ENCODE assay signal across 8 cellular contexts in the genomic region with DNA sequence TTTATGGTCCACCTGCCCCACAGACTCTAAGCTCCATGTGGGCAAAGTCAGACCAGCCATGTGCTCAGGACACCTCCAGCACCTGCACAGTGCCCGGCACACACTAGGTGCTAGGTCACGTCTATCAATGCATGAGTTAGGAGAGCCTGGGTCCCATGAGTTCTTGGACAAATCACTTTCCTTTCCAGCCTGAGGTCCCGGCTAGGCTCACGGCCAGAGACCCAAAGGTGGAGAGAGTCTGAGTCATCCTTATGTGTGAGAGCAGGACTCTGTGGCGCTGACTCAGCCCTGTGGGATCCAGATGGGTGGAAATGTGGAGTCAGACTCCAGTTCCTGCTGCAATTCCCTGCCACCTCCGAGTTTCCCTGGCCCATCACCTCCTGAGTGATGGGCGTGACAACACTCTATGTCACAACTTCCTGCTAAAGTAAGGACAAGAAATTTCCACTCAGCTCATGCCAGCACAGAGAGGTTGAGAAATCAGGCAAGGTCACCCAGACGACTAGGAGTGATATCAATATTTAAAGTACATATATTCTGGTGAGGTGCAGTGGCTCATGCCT. TPM values are rescaled to one million over a fixed set of nuclear protein-coding genes. Genes with fewer than 3 reads are reported as not detected.
DNase-seq lines count a peak whose midpoint lies in the region; ATAC-seq and TF ChIP-seq lines count a peak whose summit lies in the region.

No MANE protein-coding gene starts in this region.

- intact Hi-C loops in sciatic nerve (cut with DNase I): no loop called here

- H3K27ac ChIP-seq in HEK293 (ENCODE audit: extremely low read depth, low read depth, low read length): no peak overlapping the region

- peaks cover 0 to 5% of the 10 kb centered on the region in 2 experiments; a peak in 1 of 3 replicates for H3K36me3 ChIP-seq in HEK293 (ENCODE audit: control insufficient read depth in 2 of 2, insufficient read depth in 1 of 2, low read length in 2 of 2)

- H3K4me1 ChIP-seq in HEK293 (ENCODE audit: control insufficient read depth, insufficient read depth, low read length): peaks cover 3% of the 10 kb centered on the region; the same call in 1 of the 2 replicates

- H3K4me3 ChIP-seq in HEK293 (ENCODE audit: low read depth, low read length): no peak overlapping the region

- POLR2A ChIA-PET in HEK293 (lab: Yijun Ruan, JAX): interaction anchor here (1.7 kb wide), 1 partner anchor 184 kb away, joined by 5 read pairs; a partner anchor contains a TSS

- CTCF ChIA-PET in HEK293 (lab: Yijun Ruan, JAX): interaction anchor here (0.6 to 8.6 kb wide), 10 partner anchors 9 to 415 kb away, joined by 3 to 65 read pairs (median 4); a partner anchor contains a TSS

- no peak for TF ChIP-seq CTCF in HEK293 (tag by site-specific recombination; IDR thresholded peaks at IDR 0.05)

- no peaks in the 10 kb centered on the region for H3K9me3 ChIP-seq in HEK293 (ENCODE audit: control insufficient read depth, insufficient read depth, low read depth, low read length)

- peak; percentile 55 for ATAC-seq in sciatic nerve
- ATAC-seq in GM19395 (IDR thresholded peaks at IDR 0.05; ENCODE audit: unreplicated experiment): no peak
- no peak for ATAC-seq in GM21367 (IDR thresholded peaks at IDR 0.05; ENCODE audit: unreplicated experiment)
- no peak for ATAC-seq in GM21717 (IDR thresholded peaks at IDR 0.05; ENCODE audit: unreplicated experiment)

- peak; percentile 99 to 100 for DNase-seq in SW 1271 (lab: John Stamatoyannopoulos, UW)
- peak; percentile 96 for DNase-seq in fibroblast of the conjunctiva (ENCODE audit: low read depth)
- DNase-seq in sciatic nerve (ENCODE audit: low spot score): peak; percentile 83
- DNase-seq in activated CD4-positive, alpha-beta T cell treated with anti-CD3 and anti-CD28 coated beads, Interleukin-2, amount 50 U/mL, for 4 hours: no peak

TF ChIP-seq in HEK293, 187 proteins besides CTCF, POLR2A, EP300 and RAD21 (continues in another document):
- TF ChIP-seq TRIM28 (IDR thresholded peaks at IDR 0.05; ENCODE audit: borderline replicate concordance, low read length): no peak
- TF ChIP-seq KLF7 (tag by site-specific recombination; IDR thresholded peaks at IDR 0.05; ENCODE audit: borderline replicate concordance): no peak
- no peak for TF ChIP-seq ZNF658 (tag by site-specific recombination; IDR thresholded peaks at IDR 0.05)
- TF ChIP-seq SP2 (tag by site-specific recombination; IDR thresholded peaks at IDR 0.05): peak; percentile 49
- TF ChIP-seq GLIS1 (tag by site-specific recombination; IDR thresholded peaks at IDR 0.05): peak; percentile 44
- no peak for TF ChIP-seq ZNF23 (tag by site-specific recombination; IDR thresholded peaks at IDR 0.05; ENCODE audit: borderline replicate concordance)
- TF ChIP-seq ZNF112 (tag by site-specific recombination; IDR thresholded peaks at IDR 0.05): no peak
- TF ChIP-seq SP7 (tag by site-specific recombination; IDR thresholded peaks at IDR 0.05): peak; percentile 73
- TF ChIP-seq ZNF366 (tag by site-specific recombination; conservative IDR thresholded peaks at IDR 0.05): peak; percentile 52; the same call in 1 of the 2 replicates
- peak; percentile 71; the same call in 1 of the 2 replicates for TF ChIP-seq ZEB2 (tag by site-specific recombination; IDR thresholded peaks at IDR 0.05)
- TF ChIP-seq ZNF433 (tag by site-specific recombination; IDR thresholded peaks at IDR 0.05; ENCODE audit: low read depth): no peak
- peak; percentile 25; the same call in 1 of the 2 replicates for TF ChIP-seq ZNF335 (tag by site-specific recombination; conservative IDR thresholded peaks at IDR 0.05)
- TF ChIP-seq, protein P1, sequence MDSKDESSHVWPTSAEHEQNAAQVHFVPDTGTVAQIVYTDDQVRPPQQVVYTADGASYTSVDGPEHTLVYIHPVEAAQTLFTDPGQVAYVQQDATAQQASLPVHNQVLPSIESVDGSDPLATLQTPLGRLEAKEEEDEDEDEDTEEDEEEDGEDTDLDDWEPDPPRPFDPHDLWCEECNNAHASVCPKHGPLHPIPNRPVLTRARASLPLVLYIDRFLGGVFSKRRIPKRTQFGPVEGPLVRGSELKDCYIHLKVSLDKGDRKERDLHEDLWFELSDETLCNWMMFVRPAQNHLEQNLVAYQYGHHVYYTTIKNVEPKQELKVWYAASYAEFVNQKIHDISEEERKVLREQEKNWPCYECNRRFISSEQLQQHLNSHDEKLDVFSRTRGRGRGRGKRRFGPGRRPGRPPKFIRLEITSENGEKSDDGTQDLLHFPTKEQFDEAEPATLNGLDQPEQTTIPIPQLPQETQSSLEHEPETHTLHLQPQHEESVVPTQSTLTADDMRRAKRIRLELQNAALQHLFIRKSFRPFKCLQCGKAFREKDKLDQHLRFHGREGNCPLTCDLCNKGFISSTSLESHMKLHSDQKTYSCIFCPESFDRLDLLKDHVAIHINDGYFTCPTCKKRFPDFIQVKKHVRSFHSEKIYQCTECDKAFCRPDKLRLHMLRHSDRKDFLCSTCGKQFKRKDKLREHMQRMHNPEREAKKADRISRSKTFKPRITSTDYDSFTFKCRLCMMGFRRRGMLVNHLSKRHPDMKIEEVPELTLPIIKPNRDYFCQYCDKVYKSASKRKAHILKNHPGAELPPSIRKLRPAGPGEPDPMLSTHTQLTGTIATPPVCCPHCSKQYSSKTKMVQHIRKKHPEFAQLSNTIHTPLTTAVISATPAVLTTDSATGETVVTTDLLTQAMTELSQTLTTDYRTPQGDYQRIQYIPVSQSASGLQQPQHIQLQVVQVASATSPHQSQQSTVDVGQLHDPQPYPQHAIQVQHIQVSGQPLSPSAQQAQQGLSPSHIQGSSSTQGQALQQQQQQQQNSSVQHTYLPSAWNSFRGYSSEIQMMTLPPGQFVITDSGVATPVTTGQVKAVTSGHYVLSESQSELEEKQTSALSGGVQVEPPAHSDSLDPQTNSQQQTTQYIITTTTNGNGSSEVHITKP (tag by site-specific recombination; IDR thresholded peaks at IDR 0.05): peak; percentile 21; the same call in 1 of the 2 replicates
- peak; percentile 31; the same call in 1 of the 2 replicates for TF ChIP-seq KLF10 (tag by site-specific recombination; IDR thresholded peaks at IDR 0.05)
- TF ChIP-seq EGR2 (tag by site-specific recombination; IDR thresholded peaks at IDR 0.05; ENCODE audit: low read depth): 0 out of 2 replicates have a peak, but pooled peaks have one; percentile 19
- TF ChIP-seq, protein P2, sequence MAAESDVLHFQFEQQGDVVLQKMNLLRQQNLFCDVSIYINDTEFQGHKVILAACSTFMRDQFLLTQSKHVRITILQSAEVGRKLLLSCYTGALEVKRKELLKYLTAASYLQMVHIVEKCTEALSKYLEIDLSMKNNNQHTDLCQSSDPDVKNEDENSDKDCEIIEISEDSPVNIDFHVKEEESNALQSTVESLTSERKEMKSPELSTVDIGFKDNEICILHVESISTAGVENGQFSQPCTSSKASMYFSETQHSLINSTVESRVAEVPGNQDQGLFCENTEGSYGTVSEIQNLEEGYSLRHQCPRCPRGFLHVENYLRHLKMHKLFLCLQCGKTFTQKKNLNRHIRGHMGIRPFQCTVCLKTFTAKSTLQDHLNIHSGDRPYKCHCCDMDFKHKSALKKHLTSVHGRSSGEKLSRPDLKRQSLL (tag by site-specific recombination; IDR thresholded peaks at IDR 0.05): 0 out of 2 replicates have a peak, but pooled peaks have one; percentile 26
- 0 out of 2 replicates have a peak, but pooled peaks have one; percentile 13 for TF ChIP-seq ZIC2 (tag by site-specific recombination; IDR thresholded peaks at IDR 0.05)
- TF ChIP-seq SP3 (tag by site-specific recombination; IDR thresholded peaks at IDR 0.05): 0 out of 2 replicates have a peak, but pooled peaks have one; percentile 22
- no peak for TF ChIP-seq ZNF670 (tag by site-specific recombination; IDR thresholded peaks at IDR 0.05; ENCODE audit: low read depth)
- peak; percentile 48; the same call in 1 of the 2 replicates for TF ChIP-seq ZNF629 (tag by site-specific recombination; IDR thresholded peaks at IDR 0.05)
- TF ChIP-seq ZNF660 (tag by site-specific recombination; IDR thresholded peaks at IDR 0.05): peak; percentile 68; the same call in 1 of the 2 replicates
- TF ChIP-seq ZNF37A (tag by site-specific recombination; IDR thresholded peaks at IDR 0.05): no peak
- no peak for TF ChIP-seq ZNF266 (tag by site-specific recombination; IDR thresholded peaks at IDR 0.05; ENCODE audit: low read depth)
- 0 out of 2 replicates have a peak, but pooled peaks have one; percentile 21 for TF ChIP-seq KLF9 (tag by site-specific recombination; IDR thresholded peaks at IDR 0.05; ENCODE audit: low read depth)
- peak; percentile 94 for TF ChIP-seq ZNF600 (tag by site-specific recombination; IDR thresholded peaks at IDR 0.05)
- no peak for TF ChIP-seq ZNF239 (tag by site-specific recombination; IDR thresholded peaks at IDR 0.05)
- peak; percentile 83 for TF ChIP-seq PRDM1 (tag by site-specific recombination; IDR thresholded peaks at IDR 0.05)
- TF ChIP-seq, protein P3, sequence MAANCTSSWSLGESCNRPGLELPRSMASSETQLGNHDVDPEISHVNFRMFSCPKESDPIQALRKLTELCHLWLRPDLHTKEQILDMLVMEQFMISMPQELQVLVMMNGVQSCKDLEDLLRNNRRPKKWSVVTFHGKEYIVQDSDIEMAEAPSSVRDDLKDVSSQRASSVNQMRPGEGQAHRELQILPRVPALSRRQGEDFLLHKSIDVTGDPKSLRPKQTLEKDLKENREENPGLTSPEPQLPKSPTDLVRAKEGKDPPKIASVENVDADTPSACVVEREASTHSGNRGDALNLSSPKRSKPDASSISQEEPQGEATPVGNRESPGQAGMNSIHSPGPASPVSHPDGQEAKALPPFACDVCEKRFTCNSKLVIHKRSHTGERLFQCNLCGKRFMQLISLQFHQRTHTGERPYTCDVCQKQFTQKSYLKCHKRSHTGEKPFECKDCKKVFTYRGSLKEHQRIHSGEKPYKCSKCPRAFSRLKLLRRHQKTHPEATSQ (tag by site-specific recombination; IDR thresholded peaks at IDR 0.05): no peak
- no peak for TF ChIP-seq IKZF3 (tag by site-specific recombination; IDR thresholded peaks at IDR 0.05)
- TF ChIP-seq ZNF10 (tag by site-specific recombination; IDR thresholded peaks at IDR 0.05): peak; percentile 46; the same call in 1 of the 2 replicates
- TF ChIP-seq ZNF292 (tag by site-specific recombination; IDR thresholded peaks at IDR 0.05; ENCODE audit: borderline replicate concordance, low read depth): no peak
- no peak for TF ChIP-seq ZNF184 (tag by site-specific recombination; IDR thresholded peaks at IDR 0.05)
- TF ChIP-seq ZFHX2 (tag by site-specific recombination; conservative IDR thresholded peaks at IDR 0.05): peak; percentile 30; the same call in 1 of the 2 replicates
- TF ChIP-seq ZNF707 (tag by site-specific recombination; IDR thresholded peaks at IDR 0.05): no peak
- no peak for TF ChIP-seq ZNF350 (tag by site-specific recombination; IDR thresholded peaks at IDR 0.05)

RNA-seq across cellular contexts. Expression of a gene that starts 2.5 kb away (rescaled TPM):
- 19.6 TPM for total RNA-seq in sciatic nerve

RNA-seq across cellular contexts. Expression of a gene that starts 11.2 kb away (rescaled TPM):
- 2.0 TPM for total RNA-seq in sciatic nerve

RNA-seq across cellular contexts. Expression of a gene that starts 18.3 kb away (rescaled TPM):
- total RNA-seq in sciatic nerve: 24.6 TPM

RNA-seq across cellular contexts. Expression of a gene that starts 19.9 kb away (rescaled TPM):
- total RNA-seq in sciatic nerve: 108 TPM

RNA-seq across cellular contexts. Expression of a gene that starts 41.9 kb away (rescaled TPM):
- total RNA-seq in sciatic nerve: 61.0 TPM

Comparison
In these comparisons a context has a peak if more than half of its experiments do, and no peak if none do; other contexts are left out.
1. DNase-seq: peak in SW 1271 (2 of 2), fibroblast of the conjunctiva (single experiment) and sciatic nerve (single experiment); none in activated CD4-positive, alpha-beta T cell treated with anti-CD3 and anti-CD28 coated beads, Interleukin-2, amount 50 U/mL, for 4 hours (0 of 2).